In genomic region chr17:39573447-39574298, GRCh38 we compare ENCODE assay signal across 1 cellular context.
TF ChIP-seq lines count a peak whose summit lies in the region.

No MANE protein-coding gene starts in this region.

TF ChIP-seq in endothelial cell of umbilical vein, 7 proteins besides CTCF, POLR2A, EP300 and RAD21 (continued from another document):
- TF ChIP-seq MAX (IDR thresholded peaks at IDR 0.05; ENCODE audit: insufficient read depth, insufficient read length): no peak
TF ChIP-seq in endothelial cell of umbilical vein: peak in this region for 1.
